In genomic region chr7:130489140-130489967, GRCh38 we compare ENCODE assay signal across 9 cellular contexts. TPM values are rescaled to one million over a fixed set of nuclear protein-coding genes. Genes with fewer than 3 reads are reported as not detected.
DNase-seq lines count a peak whose midpoint lies in the region; ATAC-seq and TF ChIP-seq lines count a peak whose summit lies in the region.
"Had no signal": no experiment of that assay in that cellular context is flagged by ENCODE, and none has a peak within 500 bp of the region (broad histone marks: within the 10 kb centered on the region; RNA-seq: fewer than 3 reads in every experiment).

No MANE protein-coding gene starts in this region.

- peaks cover 7% of the 10 kb centered on the region; the same call in 1 of the 2 replicates for H3K9me3 ChIP-seq in HUES64 (ENCODE audit: insufficient read depth, low read depth, low read length)
- H3K9me3 ChIP-seq: esophagus squamous epithelium had no signal

- H3K9ac ChIP-seq in HUES64 (ENCODE audit: low read depth, low read length) = peak overlapping the region; percentile 74; the same call in 1 of the 2 replicates

- CTCF ChIA-PET in T-cell (lab: Charles Lee) = interaction anchor here (0.5 to 0.8 kb wide), 2 partner anchors 39 to 140 kb away, joined by 3 read pairs; no protein-coding TSS in a partner anchor

- no peak overlapping the region; the same call in 1 of the 2 replicates for H3K27ac ChIP-seq in HUES64 (ENCODE audit: low read depth, low read length)
- peak overlapping the region; percentile 52 for H3K27ac ChIP-seq in temporal lobe (ENCODE audit: low read depth, low read length)
- H3K27ac ChIP-seq: esophagus squamous epithelium had no signal

- peak overlapping the region; percentile 69 for H3K4me3 ChIP-seq in HUES64 (ENCODE audit: low read length)
- H3K4me3 ChIP-seq in kidney epithelial cell (ENCODE audit: low read depth, low read length) = no peak overlapping the region
- H3K4me3 ChIP-seq: esophagus squamous epithelium had no signal

- H3K27me3 ChIP-seq in HUES64 (ENCODE audit: insufficient read depth, low read length) = peaks cover 25% of the 10 kb centered on the region
- no peaks in the 10 kb centered on the region for H3K27me3 ChIP-seq in kidney epithelial cell (ENCODE audit: control insufficient read depth, insufficient read depth, low read length)

- H3K36me3 ChIP-seq in HUES64 (ENCODE audit: insufficient read depth, low read length) (0 out of 2 replicates have a peak, but pooled peaks cover 3% of the 10 kb centered on the region), kidney epithelial cell (ENCODE audit: control insufficient read depth, insufficient read depth, low read length) (no peaks in the 10 kb centered on the region)
- H3K36me3 ChIP-seq: esophagus squamous epithelium had no signal

- H3K9me3 Mint-ChIP-seq in T-cell = no peaks in the 10 kb centered on the region
- H3K9me3 Mint-ChIP-seq in activated T-helper 17 cell treated with anti-CD3 and anti-CD28 coated beads, Interleukin-2, amount 50 U/mL, for 72 hours = no peaks in the 10 kb centered on the region
- H3K9me3 Mint-ChIP-seq: activated CD4-positive, alpha-beta memory T cell treated with anti-CD3 and anti-CD28 coated beads for 36 hours had no signal

- no peak overlapping the region for H3K27ac Mint-ChIP-seq in T-cell
- H3K27ac Mint-ChIP-seq in activated T-helper 17 cell treated with anti-CD3 and anti-CD28 coated beads, Interleukin-2, amount 50 U/mL, for 72 hours = no peak overlapping the region
- H3K27ac Mint-ChIP-seq: activated CD4-positive, alpha-beta memory T cell treated with anti-CD3 and anti-CD28 coated beads for 36 hours had no signal

- TF ChIP-seq CTCF in kidney epithelial cell (IDR thresholded peaks at IDR 0.05; ENCODE audit: insufficient read depth, low read length, poor library complexity, severe bottlenecking) (no peak), GM13976 (IDR thresholded peaks at IDR 0.05; ENCODE audit: borderline replicate concordance, control extremely low read depth, extremely low read depth, insufficient read depth, missing control alignments) (no peak)

- no peak overlapping the region for H3K4me3 Mint-ChIP-seq in T-cell
- no peak overlapping the region for H3K4me3 Mint-ChIP-seq in activated T-helper 17 cell treated with anti-CD3 and anti-CD28 coated beads, Interleukin-2, amount 50 U/mL, for 72 hours
- H3K4me3 Mint-ChIP-seq: activated CD4-positive, alpha-beta memory T cell treated with anti-CD3 and anti-CD28 coated beads for 36 hours had no signal

- 74% methylated on average over 10 of the region's 10 CpGs for WGBS in HUES64

- no peaks in the 10 kb centered on the region for H3K36me3 Mint-ChIP-seq in T-cell
- no peaks in the 10 kb centered on the region for H3K36me3 Mint-ChIP-seq in activated T-helper 17 cell treated with anti-CD3 and anti-CD28 coated beads, Interleukin-2, amount 50 U/mL, for 72 hours (ENCODE audit: low read depth)
- H3K36me3 Mint-ChIP-seq: activated CD4-positive, alpha-beta memory T cell treated with anti-CD3 and anti-CD28 coated beads for 36 hours had no signal

- peaks cover 35 to 41% (median 36%) of the 10 kb centered on the region in 3 donors for H3K4me1 Mint-ChIP-seq in T-cell
- H3K4me1 Mint-ChIP-seq in activated T-helper 17 cell treated with anti-CD3 and anti-CD28 coated beads, Interleukin-2, amount 50 U/mL, for 72 hours = peaks cover 13% of the 10 kb centered on the region

- POLR2A ChIA-PET in T-cell (lab: Charles Lee) = no interaction called here

- H3K27me3 Mint-ChIP-seq in T-cell = peaks cover 27 to 73% of the 10 kb centered on the region in 2 donors
- peaks cover 39% of the 10 kb centered on the region for H3K27me3 Mint-ChIP-seq in activated T-helper 17 cell treated with anti-CD3 and anti-CD28 coated beads, Interleukin-2, amount 50 U/mL, for 72 hours

- H3K4me1 ChIP-seq in HUES64 (ENCODE audit: insufficient read depth, low read length) = peaks cover 21% of the 10 kb centered on the region

- ATAC-seq in T-cell (replicated peaks in 1 of 4) = no peak
- ATAC-seq in activated T-helper 17 cell treated with anti-CD3 and anti-CD28 coated beads, Interleukin-2, amount 50 U/mL, for 72 hours (replicated peaks) = no peak

- in situ Hi-C loops in GM13976 (cut with MboI; ENCODE audit: low sequenced_read_pairs, unreplicated experiment) = loop anchor here (25.0 kb wide), 1 partner anchor 427 kb away; the partner anchor contains the start of genes KLHDC10 and ZC3HC1

- DNase-seq in astrocyte of the hippocampus (ENCODE audit: low read depth, low spot score) (peak; percentile 81), kidney epithelial cell (ENCODE audit: low read depth) (peak; percentile 38), GM13976 (ENCODE audit: low spot score) (no peak), T-cell (no peak)
- DNase-seq: activated CD4-positive, alpha-beta memory T cell treated with anti-CD3 and anti-CD28 coated beads for 36 hours; esophagus squamous epithelium had no signal

RNA-seq across cellular contexts. Expression of gene MEST, which starts 2.5 kb away (rescaled TPM):
- 150 TPM for polyA plus RNA-seq in HUES64 (2013, experiment 1 of 2)
- polyA plus RNA-seq in HUES64 (2013, experiment 2 of 2) = 169 TPM
- 14.2 and 15.2 TPM in 2 replicates for total RNA-seq in kidney epithelial cell
- total RNA-seq in temporal lobe = 68.1 TPM
- total RNA-seq in T-cell = 1 to 10 TPM; 3.1 to 8.2 (median 5.6) TPM
- 1 to 10 TPM in 1 of 2 donors, under 1 TPM in 1; 0.99 to 1.5 TPM for total RNA-seq in activated T-helper 17 cell treated with anti-CD3 and anti-CD28 coated beads, Interleukin-2, amount 50 U/mL, for 72 hours

RNA-seq across cellular contexts. Expression of gene CEP41, which starts 48.5 kb away (rescaled TPM):
- polyA plus RNA-seq in HUES64 (2013, experiment 1 of 2) = 11.8 TPM
- polyA plus RNA-seq in HUES64 (2013, experiment 2 of 2) = 18.0 TPM
- total RNA-seq in kidney epithelial cell = 12.9 and 27.8 TPM in 2 replicates
- total RNA-seq in temporal lobe = 15.0 TPM
- 10 to 100 TPM in 1 of 5 donors, 1 to 10 TPM in 4; 6.3 to 13.6 (median 9.2) TPM for total RNA-seq in T-cell
- total RNA-seq in activated T-helper 17 cell treated with anti-CD3 and anti-CD28 coated beads, Interleukin-2, amount 50 U/mL, for 72 hours = 10 to 100 TPM in 1 of 2 donors, 1 to 10 TPM in 1; 8.3 to 14.0 TPM

Comparison
In these comparisons a context has a peak if more than half of its experiments do, and no peak if none do; other contexts are left out.
1. DNase-seq: peak in astrocyte of the hippocampus (single experiment) and kidney epithelial cell (single experiment); none in GM13976 (single experiment) and T-cell (0 of 34).